Comparison of ENCODE assay signal across 13 cellular contexts in the genomic region with DNA sequence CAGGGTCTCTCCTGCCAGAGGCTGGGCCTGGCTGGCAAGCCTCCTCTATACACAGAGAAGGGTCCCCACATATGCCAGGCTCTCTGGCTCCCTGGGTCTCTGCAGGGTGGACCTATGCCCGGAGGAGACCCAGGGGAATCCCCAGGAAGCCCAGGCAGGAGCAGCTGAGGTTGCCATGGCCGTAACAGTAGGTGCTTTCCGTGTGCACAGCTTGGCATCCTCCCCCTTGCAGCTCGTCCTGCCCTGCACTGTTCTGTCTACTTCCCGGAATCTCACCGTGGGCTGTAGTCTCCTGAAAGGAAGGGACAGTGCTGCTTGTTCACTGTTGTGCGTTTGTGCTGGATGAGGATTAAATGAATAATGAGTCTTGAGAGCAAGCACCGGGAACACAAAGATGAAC. TPM values are rescaled to one million over a fixed set of nuclear protein-coding genes. Genes with fewer than 3 reads are reported as not detected.
A peak's percentile ranks its signal among the peaks of the same experiment; 100 is the strongest.
DNase-seq lines count a peak whose midpoint lies in the region; ATAC-seq and TF ChIP-seq lines count a peak whose summit lies in the region.
"Had no signal": no experiment of that assay in that cellular context is flagged by ENCODE, and none has a peak within 500 bp of the region (broad histone marks: within the 10 kb centered on the region; RNA-seq: fewer than 3 reads in every experiment).

No MANE protein-coding gene starts in this region.

- intact Hi-C loops in breast epithelium (cut with DNase I; ENCODE audit: low total_unique reads): no loop called here
- intact Hi-C loops in MCF 10A (cut with micrococcal nuclease): no loop called here
- intact Hi-C loops in vagina (cut with DNase I): no loop called here
- intact Hi-C loops in uterus (cut with DNase I; ENCODE audit: low total_unique reads): no loop called here

- DNase-seq in breast epithelium (ENCODE audit: low spot score in 2 of 2): no peak
- DNase-seq in MCF 10A (ENCODE audit: unreplicated experiment): no peak
- no peak for DNase-seq in effector memory CD8-positive, alpha-beta T cell
- DNase-seq in mesenchymal stem cell: peak; percentile 11
- no peak for DNase-seq in vagina (ENCODE audit: extremely low spot score in 2 of 2)
- DNase-seq in NCI-H2196 (lab: John Stamatoyannopoulos, UW; ENCODE audit: unreplicated experiment): no peak
- DNase-seq in midbrain (lab: John Stamatoyannopoulos, UW): no peak
- no peak for DNase-seq in uterus
- DNase-seq: activated naive CD4-positive, alpha-beta T cell treated with anti-CD3 and anti-CD28 coated beads for 36 hours; NCI-H1436 treated with DMSO at 0.1 percent for 48 hours; SHP77; sigmoid colon; stomach had no signal

- no peak overlapping the region for H3K14ac ChIP-seq in mesenchymal stem cell (ENCODE audit: low read length in 2 of 2)

- H4K8ac ChIP-seq in mesenchymal stem cell (ENCODE audit: low read length): no peak overlapping the region

- H4K91ac ChIP-seq in mesenchymal stem cell (ENCODE audit: low read length): peak overlapping the region; percentile 74

- no peaks in the 10 kb centered on the region for H3K79me1 ChIP-seq in mesenchymal stem cell (replicated peaks; ENCODE audit: low read length, poor library complexity, severe bottlenecking)

- H2BK120ac ChIP-seq in mesenchymal stem cell (ENCODE audit: low read depth, low read length): no peak overlapping the region

- H3K27ac ChIP-seq in breast epithelium (peak overlapping the region; percentile 1 to 8), mesenchymal stem cell (ENCODE audit: low read length, poor library complexity, severe bottlenecking) (no peak overlapping the region), vagina (peak overlapping the region; percentile 27), uterus (no peak overlapping the region)
- H3K27ac ChIP-seq: sigmoid colon, stomach had no signal

- no peaks in the 10 kb centered on the region for H3K27me3 ChIP-seq in breast epithelium
- peaks cover 0 to 34% of the 10 kb centered on the region in 2 experiments for H3K27me3 ChIP-seq in mesenchymal stem cell (ENCODE audit: control insufficient read depth in 1 of 2, insufficient read depth in 1 of 2, low read length in 2 of 2)
- H3K27me3 ChIP-seq in vagina: no peaks in the 10 kb centered on the region
- no peaks in the 10 kb centered on the region for H3K27me3 ChIP-seq in uterus
- H3K27me3 ChIP-seq: sigmoid colon, stomach had no signal

- no peak overlapping the region for H2BK12ac ChIP-seq in mesenchymal stem cell (ENCODE audit: low read length in 2 of 2)

- H3K9ac ChIP-seq in mesenchymal stem cell (ENCODE audit: low read length): no peak overlapping the region

- no peak overlapping the region for H3K4me3 Mint-ChIP-seq in MCF 10A (ENCODE audit: unreplicated experiment)
- no peak overlapping the region for H3K4me3 Mint-ChIP-seq in effector memory CD8-positive, alpha-beta T cell
- H3K4me3 Mint-ChIP-seq: activated naive CD4-positive, alpha-beta T cell treated with anti-CD3 and anti-CD28 coated beads for 36 hours had no signal

- POLR2A ChIA-PET in MCF 10A (lab: Yijun Ruan, JAX): interaction anchor here (0.6 to 1.2 kb wide), 4 partner anchors 10 to 58 kb away, joined by 3 to 4 read pairs (median 3); no protein-coding TSS in a partner anchor

- H3K4me3 ChIP-seq in breast epithelium (no peak overlapping the region), mesenchymal stem cell (ENCODE audit: insufficient read depth in 1 of 2, low read depth in 1 of 2, low read length in 2 of 2) (no peak overlapping the region), vagina (no peak overlapping the region), uterus (no peak overlapping the region)
- H3K4me3 ChIP-seq: sigmoid colon, stomach had no signal

- TF ChIP-seq POLR2A in breast epithelium (IDR thresholded peaks at IDR 0.05) (no peak), vagina (IDR thresholded peaks at IDR 0.05) (no peak), uterus (IDR thresholded peaks at IDR 0.05) (no peak)

- H3K36me3 ChIP-seq in breast epithelium: no peaks in the 10 kb centered on the region
- H3K36me3 ChIP-seq in mesenchymal stem cell (ENCODE audit: control insufficient read depth in 1 of 2, insufficient read depth in 2 of 2, low read depth in 1 of 2, low read length in 2 of 2): no peaks in the 10 kb centered on the region
- H3K36me3 ChIP-seq in vagina: no peaks in the 10 kb centered on the region
- H3K36me3 ChIP-seq in uterus: no peaks in the 10 kb centered on the region
- H3K36me3 ChIP-seq: sigmoid colon, stomach had no signal

- TF ChIP-seq CTCF in breast epithelium (IDR thresholded peaks at IDR 0.05) (no peak), MCF 10A (IDR thresholded peaks at IDR 0.05; ENCODE audit: unreplicated experiment) (no peak), vagina (IDR thresholded peaks at IDR 0.05) (no peak), uterus (IDR thresholded peaks at IDR 0.05) (no peak)

- no TSS peak for BruUV-seq in MCF 10A (replicated peaks; lab: Mats Ljungman, UMichigan)

- H3K27ac Mint-ChIP-seq in MCF 10A (ENCODE audit: low read depth, unreplicated experiment): no peak overlapping the region
- H3K27ac Mint-ChIP-seq in effector memory CD8-positive, alpha-beta T cell: peak overlapping the region in 1 of 2 donors; percentile 49
- H3K27ac Mint-ChIP-seq: activated naive CD4-positive, alpha-beta T cell treated with anti-CD3 and anti-CD28 coated beads for 36 hours had no signal

- CTCF ChIA-PET in MCF 10A (lab: Yijun Ruan, JAX): interaction anchor here (0.6 to 1.2 kb wide), 2 partner anchors 12 to 13 kb away, joined by 3 read pairs; no protein-coding TSS in a partner anchor

- no peak overlapping the region for H3K4ac ChIP-seq in mesenchymal stem cell (ENCODE audit: low read depth in 1 of 2, low read length in 2 of 2)

- H3K9me3 Mint-ChIP-seq in MCF 10A (ENCODE audit: unreplicated experiment): no peaks in the 10 kb centered on the region
- no peaks in the 10 kb centered on the region for H3K9me3 Mint-ChIP-seq in effector memory CD8-positive, alpha-beta T cell
- H3K9me3 Mint-ChIP-seq: activated naive CD4-positive, alpha-beta T cell treated with anti-CD3 and anti-CD28 coated beads for 36 hours had no signal

- no peak overlapping the region for H2AFZ ChIP-seq in mesenchymal stem cell (ENCODE audit: low read depth, low read length)

- H3K4me1 ChIP-seq in breast epithelium (peaks cover 0 to 8% of the 10 kb centered on the region in 2 donors), mesenchymal stem cell (ENCODE audit: control insufficient read depth, insufficient read depth, low read depth, low read length) (peaks cover 12% of the 10 kb centered on the region), vagina (peaks cover 45% of the 10 kb centered on the region), uterus (no peaks in the 10 kb centered on the region)
- H3K4me1 ChIP-seq: sigmoid colon had no signal

- H3K9me3 ChIP-seq in breast epithelium (no peaks in the 10 kb centered on the region), mesenchymal stem cell (ENCODE audit: control insufficient read depth, low read length) (no peaks in the 10 kb centered on the region), vagina (no peaks in the 10 kb centered on the region), uterus (no peaks in the 10 kb centered on the region)
- H3K9me3 ChIP-seq: sigmoid colon, stomach had no signal

- no peak overlapping the region for H2AK5ac ChIP-seq in mesenchymal stem cell (ENCODE audit: low read length, severe bottlenecking)

- H2BK5ac ChIP-seq in mesenchymal stem cell (ENCODE audit: low read depth, low read length, poor library complexity, severe bottlenecking): no peak overlapping the region

- H3K18ac ChIP-seq in mesenchymal stem cell (ENCODE audit: low read depth in 1 of 2, low read length in 2 of 2): no peak overlapping the region

- H3K27me3 Mint-ChIP-seq in MCF 10A (ENCODE audit: insufficient read depth, unreplicated experiment): no peaks in the 10 kb centered on the region
- H3K27me3 Mint-ChIP-seq in effector memory CD8-positive, alpha-beta T cell: peaks cover 0 to 15% of the 10 kb centered on the region in 2 donors

- H3K4me1 Mint-ChIP-seq in MCF 10A (ENCODE audit: insufficient read depth, unreplicated experiment): peaks cover 22% of the 10 kb centered on the region
- peaks cover 3 to 19% of the 10 kb centered on the region in 2 donors for H3K4me1 Mint-ChIP-seq in effector memory CD8-positive, alpha-beta T cell (ENCODE audit: low read depth in 2 of 2)

- no peaks in the 10 kb centered on the region for H3K36me3 Mint-ChIP-seq in MCF 10A (ENCODE audit: insufficient read depth, unreplicated experiment)
- H3K36me3 Mint-ChIP-seq in effector memory CD8-positive, alpha-beta T cell (ENCODE audit: insufficient read depth): peaks cover 3% of the 10 kb centered on the region

- ATAC-seq in effector memory CD8-positive, alpha-beta T cell (replicated peaks): peak; percentile 81

- H3K23ac ChIP-seq in mesenchymal stem cell (ENCODE audit: low read length in 2 of 2): no peak overlapping the region

- WGBS in mesenchymal stem cell: 72% methylated on average over 7 of the region's 8 CpGs

- no peak overlapping the region for H3K4me2 ChIP-seq in mesenchymal stem cell (ENCODE audit: low read length, poor library complexity, severe bottlenecking)

- no peak overlapping the region for H2BK15ac ChIP-seq in mesenchymal stem cell (ENCODE audit: low read depth, poor library complexity, severe bottlenecking)

RNA-seq across cellular contexts. Expression of gene DAPK2, which starts 47.8 kb away (rescaled TPM):
- total RNA-seq in breast epithelium (10 to 100 TPM; 23.6 to 37.3 (median 29.6) TPM), MCF 10A (2022) (4.6 and 6.8 TPM in 2 replicates), vagina (50.3 TPM), uterus (1 to 10 TPM in 3 of 4 donors, under 1 TPM in 1; 0.88 to 5.3 (median 1.4) TPM)
- polyA plus RNA-seq in mesenchymal stem cell (2013, experiment 1 of 2): 0.10 TPM
- 0.12 TPM for polyA plus RNA-seq in mesenchymal stem cell (2013, experiment 2 of 2)

Comparison
In these comparisons a context has a peak if more than half of its experiments do, and no peak if none do; other contexts are left out.
1. H3K27ac ChIP-seq: peak in breast epithelium (2 of 2) and vagina (single experiment); none in mesenchymal stem cell (single experiment) and uterus (0 of 2).